ENCODE assay signal across 31 cellular contexts in the genomic region with DNA sequence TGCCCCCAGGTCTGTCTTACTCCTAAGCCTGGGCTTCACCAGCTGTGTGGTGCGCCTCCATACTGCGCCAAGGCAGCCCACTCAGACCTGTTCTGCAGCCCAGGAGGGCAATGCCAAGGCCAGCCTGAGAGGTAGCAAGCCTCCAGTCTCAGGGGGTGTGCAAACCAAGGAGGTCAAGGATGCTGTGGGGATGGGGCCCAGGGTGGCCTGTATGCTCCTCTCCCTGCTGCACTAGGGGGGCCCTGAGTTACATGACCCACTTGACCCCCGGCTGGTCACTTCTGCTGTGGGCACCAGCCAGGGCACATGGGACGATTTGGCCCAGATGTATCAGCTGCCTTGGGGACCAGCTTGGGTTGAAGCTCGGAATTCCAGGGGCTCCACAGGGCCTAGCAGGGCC.
"Had no signal": no experiment of that assay in that cellular context is flagged by ENCODE, and none has a peak within 500 bp of the region (broad histone marks: within the 10 kb centered on the region; RNA-seq: fewer than 3 reads in every experiment).

No MANE protein-coding gene starts in this region.

- H3K4me3 Mint-ChIP-seq: activated CD4-positive, alpha-beta T cell treated with anti-CD3 and anti-CD28 coated beads, Interleukin-2, amount 10 ng/mL, durations not matched to agents 24 days and 14 days; activated CD8-positive, alpha-beta T cell treated with anti-CD3 and anti-CD28 coated beads for 36 hours; activated naive CD4-positive, alpha-beta T cell treated with anti-CD3 and anti-CD28 coated beads for 36 hours; T-helper 1 cell treated with Interleukin-12 subunit alpha and Interleukin-12 subunit beta and Interleukin-4 antibody, amounts not matched to agents 30 μg/mL and 1 μg/mL, for 36 hours; T-helper 2 cell treated with Interferon-gamma antibody and Interleukin-4, amounts not matched to agents 5 μg/mL and 100 μg/mL, for 36 hours had no signal

- ATAC-seq: activated CD8-positive, alpha-beta T cell treated with anti-CD3 and anti-CD28 coated beads for 36 hours; activated naive CD4-positive, alpha-beta T cell treated with anti-CD3 and anti-CD28 coated beads, Interleukin-2, amount 50 U/mL, for 72 hours; PC-3 had no signal

- H3K27me3 ChIP-seq: adrenal gland, brain microvascular endothelial cell, MG63, Peyer's patch, SJSA1 had no signal

- H3K9me3 ChIP-seq: adrenal gland, MG63, Peyer's patch, SJSA1, SK-N-SH had no signal

- H3K4me1 ChIP-seq: adrenal gland, SJSA1 had no signal

- H3K36me3 Mint-ChIP-seq: activated naive CD4-positive, alpha-beta T cell treated with anti-CD3 and anti-CD28 coated beads, Interleukin-2, amount 50 U/mL, for 72 hours had no signal

- DNase-seq: activated CD4-positive, alpha-beta T cell treated with anti-CD3 and anti-CD28 coated beads, Interleukin-2, amount 10 ng/mL, durations not matched to agents 24 days and 14 days; activated CD4-positive, alpha-beta T cell treated with anti-CD3 and anti-CD28 coated beads, Interleukin-2, amount 50 U/mL, for 4 hours; activated CD8-positive, alpha-beta T cell treated with anti-CD3 and anti-CD28 coated beads for 36 hours; activated gamma-delta T cell treated with Interleukin-2 at 50 U/mL for 16 hours; activated naive CD4-positive, alpha-beta T cell treated with anti-CD3 and anti-CD28 coated beads for 36 hours; activated T-cell treated with anti-CD3 and anti-CD28 coated beads, Interleukin-2, amount 50 U/mL, for 1 hour; adrenal gland; anterior cingulate cortex; brain microvascular endothelial cell; central memory CD4-positive, alpha-beta T cell; Kasumi-1; KG1; MG63; NCI-H1048; NCI-H1105 treated with DMSO at 0.1 percent for 48 hours; NCI-H1436; NCI-H1694; NCI-H1930; NCI-H2081 treated with DMSO at 0.1 percent for 48 hours; NCI-H345; NCI-H524 treated with DMSO at 0.1 percent for 48 hours; NK-92 treated with Interleukin-12 subunit alpha and Interleukin-12 subunit beta, amount 100 ng/mL, for 24 hours; PC-3; RPMI8226; SHP77 treated with DMSO at 0.1 percent for 48 hours; SK-N-SH had no signal

- H3K4me1 Mint-ChIP-seq: activated CD4-positive, alpha-beta T cell treated with anti-CD3 and anti-CD28 coated beads, Interleukin-2, amount 10 ng/mL, durations not matched to agents 24 days and 14 days had no signal

- H3K4me3 ChIP-seq: adrenal gland, MG63, Peyer's patch, SJSA1 had no signal

- H3K27ac ChIP-seq: adrenal gland, brain microvascular endothelial cell, Peyer's patch, SJSA1 had no signal

- H3K36me3 ChIP-seq: adrenal gland, brain microvascular endothelial cell, MG63, Peyer's patch, SJSA1 had no signal

- H3K27ac Mint-ChIP-seq: activated CD4-positive, alpha-beta T cell treated with anti-CD3 and anti-CD28 coated beads, Interleukin-2, amount 10 ng/mL, durations not matched to agents 24 days and 14 days; activated CD8-positive, alpha-beta T cell treated with anti-CD3 and anti-CD28 coated beads for 36 hours; activated naive CD4-positive, alpha-beta T cell treated with anti-CD3 and anti-CD28 coated beads for 36 hours; activated naive CD4-positive, alpha-beta T cell treated with anti-CD3 and anti-CD28 coated beads, Interleukin-2, amount 50 U/mL, for 72 hours; T-helper 1 cell treated with Interleukin-12 subunit alpha and Interleukin-12 subunit beta and Interleukin-4 antibody, amounts not matched to agents 30 μg/mL and 1 μg/mL, for 36 hours; T-helper 2 cell treated with Interferon-gamma antibody and Interleukin-4, amounts not matched to agents 5 μg/mL and 100 μg/mL, for 36 hours had no signal

- H3K9me3 Mint-ChIP-seq: activated CD4-positive, alpha-beta T cell treated with anti-CD3 and anti-CD28 coated beads, Interleukin-2, amount 10 ng/mL, durations not matched to agents 24 days and 14 days; activated CD8-positive, alpha-beta T cell treated with anti-CD3 and anti-CD28 coated beads for 36 hours; activated naive CD4-positive, alpha-beta T cell treated with anti-CD3 and anti-CD28 coated beads for 36 hours; T-helper 1 cell treated with Interleukin-12 subunit alpha and Interleukin-12 subunit beta and Interleukin-4 antibody, amounts not matched to agents 30 μg/mL and 1 μg/mL, for 36 hours; T-helper 2 cell treated with Interferon-gamma antibody and Interleukin-4, amounts not matched to agents 5 μg/mL and 100 μg/mL, for 36 hours had no signal
